In genomic region chr18:54717673-54718435, GRCh38 we compare ENCODE assay signal across 8 cellular contexts.
DNase-seq lines count a peak whose midpoint lies in the region; ATAC-seq and TF ChIP-seq lines count a peak whose summit lies in the region.
"Had no signal": no experiment of that assay in that cellular context is flagged by ENCODE, and none has a peak within 500 bp of the region (broad histone marks: within the 10 kb centered on the region; RNA-seq: fewer than 3 reads in every experiment).

No MANE protein-coding gene starts in this region.

- H3K4me1 ChIP-seq in body of pancreas = peaks cover 8% of the 10 kb centered on the region
- H3K4me1 ChIP-seq: right lobe of liver had no signal

- H3K36me3 ChIP-seq in body of pancreas (replicated peaks in 1 of 2; ENCODE audit: insufficient read depth in 1 of 2, low read depth in 2 of 2) = no peaks in the 10 kb centered on the region
- H3K36me3 ChIP-seq: right lobe of liver had no signal

- H3K27ac ChIP-seq in body of pancreas = no peak overlapping the region
- H3K27ac ChIP-seq: right lobe of liver had no signal

- H3K9me3 Mint-ChIP-seq in stimulated activated naive CD8-positive, alpha-beta T cell treated with anti-CD3 and anti-CD28 coated beads, Interleukin-15, Interleukin-2, amounts not matched to agents 100 ng/mL and 50 ng/mL, for 24 hours = no peaks in the 10 kb centered on the region

- DNase-seq in NCI-H69 (lab: John Stamatoyannopoulos, UW) (peak; percentile 65), iPS-NIHi11 (ENCODE audit: low spot score) (peak; percentile 66), body of pancreas (no peak)
- peak; percentile 24 for DNase-seq in activated effector memory CD4-positive, alpha-beta T cell treated with Interleukin-2 at 50 U/mL for 16 hours
- DNase-seq: right lobe of liver had no signal

- no peak overlapping the region for H3K27ac Mint-ChIP-seq in stimulated activated naive CD8-positive, alpha-beta T cell treated with anti-CD3 and anti-CD28 coated beads, Interleukin-15, Interleukin-2, amounts not matched to agents 100 ng/mL and 50 ng/mL, for 24 hours

- peak; percentile 67 for ATAC-seq in GM18858 (IDR thresholded peaks at IDR 0.05; ENCODE audit: unreplicated experiment)
- peak; percentile 64 for ATAC-seq in HG02588 (IDR thresholded peaks at IDR 0.05; ENCODE audit: unreplicated experiment)
- ATAC-seq in body of pancreas = no peak

- no peaks in the 10 kb centered on the region for H3K27me3 ChIP-seq in body of pancreas
- H3K27me3 ChIP-seq: right lobe of liver had no signal

- peak overlapping the region; percentile 56 for H3K4me3 Mint-ChIP-seq in stimulated activated naive CD8-positive, alpha-beta T cell treated with anti-CD3 and anti-CD28 coated beads, Interleukin-15, Interleukin-2, amounts not matched to agents 100 ng/mL and 50 ng/mL, for 24 hours

- no peaks in the 10 kb centered on the region for H3K9me3 ChIP-seq in body of pancreas
- H3K9me3 ChIP-seq: right lobe of liver had no signal

- TF ChIP-seq CTCF in body of pancreas (IDR thresholded peaks at IDR 0.05) = no peak

- no peak for TF ChIP-seq POLR2A in body of pancreas (IDR thresholded peaks at IDR 0.05)

- H3K27me3 Mint-ChIP-seq in stimulated activated naive CD8-positive, alpha-beta T cell treated with anti-CD3 and anti-CD28 coated beads, Interleukin-15, Interleukin-2, amounts not matched to agents 100 ng/mL and 50 ng/mL, for 24 hours = peaks cover 25% of the 10 kb centered on the region

- peaks cover 32% of the 10 kb centered on the region for H3K4me1 Mint-ChIP-seq in stimulated activated naive CD8-positive, alpha-beta T cell treated with anti-CD3 and anti-CD28 coated beads, Interleukin-15, Interleukin-2, amounts not matched to agents 100 ng/mL and 50 ng/mL, for 24 hours (ENCODE audit: low read depth)

- 51 to 62% methylated on average over 15 of the region's 15 CpGs for WGBS in body of pancreas, 2 donors

- intact Hi-C loops in body of pancreas (cut with DNase I) = no loop called here

- H3K36me3 Mint-ChIP-seq in stimulated activated naive CD8-positive, alpha-beta T cell treated with anti-CD3 and anti-CD28 coated beads, Interleukin-15, Interleukin-2, amounts not matched to agents 100 ng/mL and 50 ng/mL, for 24 hours (ENCODE audit: low read depth) = no peaks in the 10 kb centered on the region

- no peak overlapping the region for H3K4me3 ChIP-seq in body of pancreas
- H3K4me3 ChIP-seq: right lobe of liver had no signal

Comparison
In these comparisons a context has a peak if more than half of its experiments do, and no peak if none do; other contexts are left out.
1. DNase-seq: peak in NCI-H69 (single experiment), activated effector memory CD4-positive, alpha-beta T cell treated with Interleukin-2 at 50 U/mL for 16 hours (single experiment) and iPS-NIHi11 (single experiment); none in body of pancreas (0 of 4).